Comparison of ENCODE assay signal across 12 cellular contexts in the genomic region with DNA sequence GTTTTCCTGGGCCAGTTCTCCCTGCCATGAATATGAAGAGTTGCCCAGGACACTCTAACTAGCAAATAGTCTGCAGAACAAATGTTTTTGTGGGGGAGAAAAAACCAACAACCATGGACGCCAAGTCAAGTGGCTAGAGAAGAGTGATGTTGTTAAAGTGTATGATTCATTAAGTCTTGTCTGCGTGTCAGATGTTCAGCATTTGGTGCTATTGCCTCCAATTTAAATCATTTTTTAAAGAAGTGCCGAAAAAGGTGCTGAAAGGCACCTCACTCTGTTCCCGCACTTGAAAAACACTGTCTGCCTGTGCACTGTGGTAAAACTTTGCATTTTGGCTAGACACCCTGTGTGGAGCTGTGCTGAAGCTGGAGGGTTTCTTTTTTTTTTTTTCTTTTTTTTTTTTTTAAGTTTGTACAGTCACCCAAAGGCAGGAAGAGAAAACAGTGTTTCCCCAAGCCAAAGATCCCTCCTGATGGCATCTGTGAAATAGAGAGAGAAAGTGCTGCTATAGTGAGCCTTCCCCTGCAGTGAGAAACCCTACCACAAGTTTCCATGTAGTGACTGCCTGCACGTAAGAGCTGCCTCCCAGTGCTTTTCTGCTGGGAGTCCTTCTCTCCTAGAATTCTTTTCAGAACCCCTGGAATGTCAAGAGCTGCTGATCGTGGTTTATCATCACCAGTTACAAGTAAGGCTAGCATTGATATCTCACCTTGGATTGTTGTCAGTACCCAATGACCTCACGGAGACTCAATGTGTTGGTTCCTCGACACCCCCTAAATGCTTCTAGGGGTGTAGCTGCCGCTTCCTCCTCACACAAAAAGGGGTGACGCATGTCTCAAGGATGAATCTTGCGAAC.
DNase-seq lines count a peak whose midpoint lies in the region; ATAC-seq and TF ChIP-seq lines count a peak whose summit lies in the region.
"Had no signal": no experiment of that assay in that cellular context is flagged by ENCODE, and none has a peak within 500 bp of the region (broad histone marks: within the 10 kb centered on the region; RNA-seq: fewer than 3 reads in every experiment).

No MANE protein-coding gene starts in this region.

- POLR2A ChIA-PET in activated CD8-positive, alpha-beta T cell treated with anti-CD3 and anti-CD28 coated beads for 36 hours (lab: Charles Lee) = no interaction called here

- H3K9ac ChIP-seq in smooth muscle cell (ENCODE audit: low read depth) = no peak overlapping the region

- H3K9me3 ChIP-seq in smooth muscle cell (replicated peaks; ENCODE audit: low read depth) = no peaks in the 10 kb centered on the region
- H3K9me3 ChIP-seq: mucosa of descending colon had no signal

- no peaks in the 10 kb centered on the region for H3K4me1 ChIP-seq in smooth muscle cell (ENCODE audit: low read depth)

- H3K4me3 Mint-ChIP-seq in activated CD8-positive, alpha-beta T cell treated with anti-CD3 and anti-CD28 coated beads for 36 hours = no peak overlapping the region
- H3K4me3 Mint-ChIP-seq: CD4-positive, alpha-beta memory T cell had no signal

- CTCF ChIA-PET in activated CD8-positive, alpha-beta T cell treated with anti-CD3 and anti-CD28 coated beads for 36 hours (lab: Charles Lee) = no interaction called here

- H3K9me3 Mint-ChIP-seq in activated CD8-positive, alpha-beta T cell treated with anti-CD3 and anti-CD28 coated beads for 36 hours = no peaks in the 10 kb centered on the region
- H3K9me3 Mint-ChIP-seq: CD4-positive, alpha-beta memory T cell had no signal

- H2AFZ ChIP-seq in smooth muscle cell (ENCODE audit: low read depth) = no peak overlapping the region

- intact Hi-C loops in activated CD8-positive, alpha-beta T cell treated with anti-CD3 and anti-CD28 coated beads for 36 hours (cut with micrococcal nuclease) = no loop called here

- no peaks in the 10 kb centered on the region for H3K36me3 ChIP-seq in smooth muscle cell (ENCODE audit: low read depth)

- H3K27me3 Mint-ChIP-seq in activated CD8-positive, alpha-beta T cell treated with anti-CD3 and anti-CD28 coated beads for 36 hours = no peaks in the 10 kb centered on the region

- H3K4me2 ChIP-seq in smooth muscle cell = no peak overlapping the region

- H3K27ac Mint-ChIP-seq in activated CD8-positive, alpha-beta T cell treated with anti-CD3 and anti-CD28 coated beads for 36 hours = no peak overlapping the region
- H3K27ac Mint-ChIP-seq: CD4-positive, alpha-beta memory T cell had no signal

- H3K27ac ChIP-seq in smooth muscle cell (ENCODE audit: low read depth) = no peak overlapping the region

- TF ChIP-seq CTCF in GM12865 (IDR thresholded peaks at IDR 0.05; ENCODE audit: insufficient read depth, low read depth, low read length, missing control alignments) (no peak), smooth muscle cell (IDR thresholded peaks at IDR 0.05; ENCODE audit: borderline replicate concordance, insufficient read depth, poor library complexity, severe bottlenecking) (no peak)
- no peak for TF ChIP-seq CTCF in activated CD8-positive, alpha-beta T cell treated with anti-CD3 and anti-CD28 coated beads for 36 hours (IDR thresholded peaks at IDR 0.05)

- DNase-seq in GM12865 (ENCODE audit: low read depth) = peak; percentile 80
- peak; percentile 24 for DNase-seq in RPMI7951 (ENCODE audit: low read depth)
- no peak for DNase-seq in activated CD8-positive, alpha-beta T cell treated with anti-CD3 and anti-CD28 coated beads for 36 hours
- DNase-seq in AML-193 (lab: John Stamatoyannopoulos, UW) = no peak
- DNase-seq in occipital lobe (lab: John Stamatoyannopoulos, UW) = no peak
- no peak for DNase-seq in smooth muscle cell (lab: John Stamatoyannopoulos, UW; ENCODE audit: unreplicated experiment)
- DNase-seq: activated T-cell treated with anti-CD3 and anti-CD28 coated beads, Interleukin-2, amount 50 U/mL, for 48 hours; CD4-positive, alpha-beta memory T cell; mucosa of descending colon; NK-92 treated with Interleukin-12 subunit alpha and Interleukin-12 subunit beta, amount 100 ng/mL, for 24 hours had no signal

- H3K4me3 ChIP-seq in GM12865 (ENCODE audit: low read depth, low read length) = peak overlapping the region; percentile 59
- no peak overlapping the region for H3K4me3 ChIP-seq in smooth muscle cell
- H3K4me3 ChIP-seq: mucosa of descending colon had no signal

- H3K36me3 Mint-ChIP-seq in activated CD8-positive, alpha-beta T cell treated with anti-CD3 and anti-CD28 coated beads for 36 hours (ENCODE audit: low read depth) = no peaks in the 10 kb centered on the region
- H3K36me3 Mint-ChIP-seq: CD4-positive, alpha-beta memory T cell had no signal

- H3K4me1 Mint-ChIP-seq in activated CD8-positive, alpha-beta T cell treated with anti-CD3 and anti-CD28 coated beads for 36 hours (ENCODE audit: low read depth) = no peaks in the 10 kb centered on the region
- H3K4me1 Mint-ChIP-seq: CD4-positive, alpha-beta memory T cell had no signal

- ATAC-seq in GM19395 (IDR thresholded peaks at IDR 0.05; ENCODE audit: unreplicated experiment) (peak; percentile 77), HG02981 (IDR thresholded peaks at IDR 0.05; ENCODE audit: unreplicated experiment) (peak; percentile 54)
- no peak for ATAC-seq in activated CD8-positive, alpha-beta T cell treated with anti-CD3 and anti-CD28 coated beads for 36 hours
- ATAC-seq: mucosa of descending colon had no signal

- no peaks in the 10 kb centered on the region for H3K79me2 ChIP-seq in smooth muscle cell (ENCODE audit: low read depth)

- WGBS in smooth muscle cell (ENCODE audit: low lambda C conversion rate) = 84% methylated on average over 11 of the region's 11 CpGs

- no peaks in the 10 kb centered on the region for H4K20me1 ChIP-seq in smooth muscle cell (ENCODE audit: low read depth)

- no peaks in the 10 kb centered on the region for H3F3A ChIP-seq in smooth muscle cell (ENCODE audit: low read depth)

- no peaks in the 10 kb centered on the region for H3K27me3 ChIP-seq in smooth muscle cell (ENCODE audit: low read depth)

Comparison
In these comparisons a context has a peak if more than half of its experiments do, and no peak if none do; other contexts are left out.
1. DNase-seq: peak in GM12865 (single experiment) and RPMI7951 (single experiment); none in activated CD8-positive, alpha-beta T cell treated with anti-CD3 and anti-CD28 coated beads for 36 hours (single experiment), AML-193 (0 of 2), occipital lobe (single experiment) and smooth muscle cell (single experiment).